In the genomic region with DNA sequence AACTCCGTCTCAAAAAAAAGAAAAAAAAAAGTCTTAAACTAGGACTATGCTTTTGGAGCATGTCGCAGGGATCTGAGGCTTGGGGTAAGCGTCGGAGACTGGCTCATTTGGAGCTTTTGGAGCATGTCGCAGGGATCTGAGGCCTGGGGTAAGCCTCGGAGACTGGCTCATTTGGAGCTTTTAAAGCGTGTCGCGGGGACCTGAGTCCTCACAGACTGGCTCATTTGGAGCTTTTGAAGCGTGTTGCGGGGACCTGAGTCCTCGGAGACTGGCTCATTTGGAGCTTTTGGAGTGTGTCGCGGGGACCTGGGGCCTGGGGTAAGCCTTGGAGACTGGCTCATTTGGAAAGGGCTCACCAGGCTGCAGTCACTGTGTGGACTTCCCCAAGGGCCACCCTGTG, we compare ENCODE assay signal across 19 cellular contexts. TPM values are rescaled to one million over a fixed set of nuclear protein-coding genes. Genes with fewer than 3 reads are reported as not detected.
DNase-seq lines count a peak whose midpoint lies in the region; ATAC-seq and TF ChIP-seq lines count a peak whose summit lies in the region.
"Had no signal": no experiment of that assay in that cellular context is flagged by ENCODE, and none has a peak within 500 bp of the region (broad histone marks: within the 10 kb centered on the region; RNA-seq: fewer than 3 reads in every experiment).

No MANE protein-coding gene starts in this region.

- H3K4me1 ChIP-seq in BLaER1 (peaks cover 38% of the 10 kb centered on the region), neural progenitor cell (peaks cover 7% of the 10 kb centered on the region), suprapubic skin (peaks cover 7% of the 10 kb centered on the region), osteoblast (ENCODE audit: insufficient read depth, low read length) (no peaks in the 10 kb centered on the region)
- H3K4me1 ChIP-seq: A549 had no signal

- no peaks in the 10 kb centered on the region for H4K20me1 ChIP-seq in BLaER1
- no peaks in the 10 kb centered on the region for H4K20me1 ChIP-seq in neural progenitor cell (ENCODE audit: low read depth)
- H4K20me1 ChIP-seq in osteoblast (ENCODE audit: insufficient read depth, low read length), result no peaks in the 10 kb centered on the region

- H3K4me2 ChIP-seq in BLaER1, result peak overlapping the region; percentile 97; the same call in 1 of the 2 replicates
- H3K4me2 ChIP-seq in neural progenitor cell, result no peak overlapping the region
- no peak overlapping the region for H3K4me2 ChIP-seq in osteoblast (ENCODE audit: insufficient read depth, low read length)
- H3K4me2 ChIP-seq: A549 had no signal

- H3K4me3 ChIP-seq in BLaER1, result no peak overlapping the region
- no peak overlapping the region for H3K4me3 ChIP-seq in neural progenitor cell
- H3K4me3 ChIP-seq in suprapubic skin, result no peak overlapping the region
- H3K4me3 ChIP-seq in osteoblast (ENCODE audit: insufficient read depth, low read length), result no peak overlapping the region
- H3K4me3 ChIP-seq: A549 had no signal

- ATAC-seq in HG02938 (IDR thresholded peaks at IDR 0.05; ENCODE audit: unreplicated experiment), result no peak
- ATAC-seq: A549, HepG2 had no signal

- no peak overlapping the region for H2AFZ ChIP-seq in neural progenitor cell (replicated peaks)
- H2AFZ ChIP-seq in osteoblast (ENCODE audit: low read length), result no peak overlapping the region

- peaks cover 1% of the 10 kb centered on the region for H3K36me3 Mint-ChIP-seq in neural progenitor cell
- H3K36me3 Mint-ChIP-seq: CD4-positive, alpha-beta memory T cell; IgD-negative memory B cell had no signal

- peaks cover 4% of the 10 kb centered on the region; the same call in 1 of the 2 replicates for H3K27me3 ChIP-seq in BLaER1
- H3K27me3 ChIP-seq in neural progenitor cell, result peaks cover 22% of the 10 kb centered on the region
- peaks cover 71% of the 10 kb centered on the region for H3K27me3 ChIP-seq in suprapubic skin
- peaks cover 25% of the 10 kb centered on the region for H3K27me3 ChIP-seq in osteoblast (ENCODE audit: insufficient read depth, low read length)

- TF ChIP-seq CTCF in neural progenitor cell (IDR thresholded peaks at IDR 0.05), result no peak
- TF ChIP-seq CTCF in suprapubic skin (IDR thresholded peaks at IDR 0.05), result no peak
- no peak for TF ChIP-seq CTCF in osteoblast (IDR thresholded peaks at IDR 0.05; ENCODE audit: extremely low read depth, low read depth, low read length)

- H3K79me2 ChIP-seq in neural progenitor cell (ENCODE audit: low read depth), result no peaks in the 10 kb centered on the region
- H3K79me2 ChIP-seq in osteoblast (ENCODE audit: insufficient read depth, low read length), result no peaks in the 10 kb centered on the region

- TF ChIP-seq POLR2A in suprapubic skin (IDR thresholded peaks at IDR 0.05), result no peak

- H3K4me1 Mint-ChIP-seq in neural progenitor cell, result peaks cover 17% of the 10 kb centered on the region
- H3K4me1 Mint-ChIP-seq: CD14-positive monocyte had no signal

- no peaks in the 10 kb centered on the region for H3K9me3 ChIP-seq in BLaER1
- no peaks in the 10 kb centered on the region for H3K9me3 ChIP-seq in neural progenitor cell (ENCODE audit: low read depth)
- H3K9me3 ChIP-seq in suprapubic skin, result no peaks in the 10 kb centered on the region
- H3K9me3 ChIP-seq in osteoblast (ENCODE audit: low read depth, low read length), result no peaks in the 10 kb centered on the region
- H3K9me3 ChIP-seq: A549 had no signal

- H3K27ac ChIP-seq in BLaER1 (no peak overlapping the region), neural progenitor cell (no peak overlapping the region), suprapubic skin (no peak overlapping the region), osteoblast (ENCODE audit: low read depth, low read length) (no peak overlapping the region)
- H3K27ac ChIP-seq: 22Rv1, A549 had no signal

- no peaks in the 10 kb centered on the region for H3K36me3 ChIP-seq in BLaER1
- H3K36me3 ChIP-seq in neural progenitor cell, result no peaks in the 10 kb centered on the region
- H3K36me3 ChIP-seq in suprapubic skin, result no peaks in the 10 kb centered on the region
- H3K36me3 ChIP-seq in osteoblast (ENCODE audit: insufficient read depth, low read length), result no peaks in the 10 kb centered on the region

- DNase-seq in activated effector memory CD4-positive, alpha-beta T cell treated with anti-CD3 and anti-CD28 coated beads, Interleukin-2, amount 50 U/mL, for 16 hours, result peak; percentile 46
- DNase-seq in activated effector memory CD4-positive, alpha-beta T cell treated with Interleukin-2 at 50 U/mL for 16 hours, result no peak
- DNase-seq in neural progenitor cell (ENCODE audit: low spot score) (no peak), suprapubic skin (ENCODE audit: low spot score in 2 of 2) (peak; percentile 17 to 50), osteoblast (ENCODE audit: insufficient read length, low spot score, missing footprints) (no peak)
- DNase-seq: AML-193; Calu3; CD4-positive, alpha-beta memory T cell; DMS79 treated with DMSO at 0.1 percent for 48 hours; GF-D8; HCEC 1CT had no signal

- H3K9me3 Mint-ChIP-seq in neural progenitor cell, result peaks cover 7% of the 10 kb centered on the region

- no peak overlapping the region for H3K9ac ChIP-seq in BLaER1
- no peak overlapping the region for H3K9ac ChIP-seq in neural progenitor cell

- TF ChIP-seq EP300 in suprapubic skin (IDR thresholded peaks at IDR 0.05), result no peak

- H3K4me3 Mint-ChIP-seq in neural progenitor cell, result peak overlapping the region; percentile 27

- no peak overlapping the region for H3K27ac Mint-ChIP-seq in neural progenitor cell
- H3K27ac Mint-ChIP-seq: CD14-positive monocyte, IgD-negative memory B cell had no signal

- WGBS in suprapubic skin, result 88% methylated on average over 14 of the region's 14 CpGs

- peaks cover 10% of the 10 kb centered on the region for H3F3A ChIP-seq in neural progenitor cell (ENCODE audit: low read depth)

- peaks cover 10% of the 10 kb centered on the region for H3K27me3 Mint-ChIP-seq in neural progenitor cell (ENCODE audit: insufficient read depth, low read depth)

RNA-seq across cellular contexts. Expression of gene TSPEAR, which starts 13.6 kb away (rescaled TPM):
- not detected in 2 replicates for total RNA-seq in neural progenitor cell (ENCODE audit: low replicate concordance)
- total RNA-seq in suprapubic skin, result under 1 TPM in 3 of 4 donors, not detected in 1; 0.21 to 0.59 (median 0.32) TPM
- total RNA-seq in osteoblast, result not detected in 2 replicates
- total RNA-seq: Calu3; CD4-positive, alpha-beta memory T cell had no signal

RNA-seq across cellular contexts. Expression of gene KRTAP10-12, which starts 28.0 kb away (rescaled TPM):
- total RNA-seq in neural progenitor cell (ENCODE audit: low replicate concordance), result not detected in 2 replicates
- total RNA-seq in suprapubic skin, result 1 to 10 TPM in 2 of 4 donors, not detected in 2; 1.3 to 2.9 TPM
- total RNA-seq in osteoblast, result not detected in 2 replicates
- total RNA-seq: Calu3; CD4-positive, alpha-beta memory T cell; H1; HepG2 had no signal

RNA-seq across cellular contexts. Expression of gene KRTAP12-1, which starts 43.0 kb away (rescaled TPM):
- total RNA-seq in neural progenitor cell (ENCODE audit: low replicate concordance), result not detected in 2 replicates
- 10 to 100 TPM in 1 of 4 donors, 1 to 10 TPM in 1, not detected in 2; 6.0 to 32.1 TPM for total RNA-seq in suprapubic skin
- not detected in 2 replicates for total RNA-seq in osteoblast
- total RNA-seq: Calu3; CD4-positive, alpha-beta memory T cell; HepG2 had no signal

RNA-seq across cellular contexts. Expression of gene KRTAP12-2, which starts 58.2 kb away (rescaled TPM):
- total RNA-seq in neural progenitor cell (ENCODE audit: low replicate concordance), result not detected in 2 replicates
- total RNA-seq in suprapubic skin, result 10 to 100 TPM in 1 of 4 donors, 1 to 10 TPM in 2, not detected in 1; 5.6 to 29.3 (median 8.2) TPM
- total RNA-seq in osteoblast, result not detected in 2 replicates
- total RNA-seq: Calu3; CD4-positive, alpha-beta memory T cell; H1; HepG2 had no signal

Comparison
In these comparisons a context has a peak if more than half of its experiments do, and no peak if none do; other contexts are left out.
1. DNase-seq: peak in activated effector memory CD4-positive, alpha-beta T cell treated with anti-CD3 and anti-CD28 coated beads, Interleukin-2, amount 50 U/mL, for 16 hours (single experiment) and suprapubic skin (2 of 2); none in activated effector memory CD4-positive, alpha-beta T cell treated with Interleukin-2 at 50 U/mL for 16 hours (single experiment), neural progenitor cell (single experiment) and osteoblast (single experiment).